Comparison of ENCODE assay signal across 9 cellular contexts in genomic region chr5:14450055-14450524, GRCh38.
DNase-seq lines count a peak whose midpoint lies in the region; ATAC-seq and TF ChIP-seq lines count a peak whose summit lies in the region.
"Had no signal": no experiment of that assay in that cellular context is flagged by ENCODE, and none has a peak within 500 bp of the region (broad histone marks: within the 10 kb centered on the region; RNA-seq: fewer than 3 reads in every experiment).

No MANE protein-coding gene starts in this region.

- H3K27me3 ChIP-seq in SK-N-SH (ENCODE audit: insufficient read depth): no peaks in the 10 kb centered on the region

- peaks cover 50 to 55% of the 10 kb centered on the region in 2 experiments for H3K36me3 ChIP-seq in SK-N-SH (replicated peaks in 1 of 2; ENCODE audit: control insufficient read depth in 1 of 2, insufficient read depth in 2 of 2, low read length in 1 of 2)

- H3K4me1 ChIP-seq in SK-N-SH (ENCODE audit: control insufficient read depth in 1 of 2, insufficient read depth in 2 of 2, low read depth in 1 of 2, low read length in 1 of 2): peaks cover 83 to 93% of the 10 kb centered on the region in 2 experiments

- POLR2A ChIA-PET in SK-N-SH (lab: Yijun Ruan, JAX): no interaction called here

- H3K27ac ChIP-seq in SK-N-SH (ENCODE audit: low read depth in 2 of 2, low read length in 1 of 2): peak overlapping the region; percentile 98 to 100

- CTCF ChIA-PET in SK-N-SH (lab: Yijun Ruan, JAX): interaction anchor here (0.6 to 1.5 kb wide), 6 partner anchors 8 to 199 kb away, joined by 3 to 4 read pairs (median 4); no protein-coding TSS in a partner anchor

- no peak overlapping the region for H2AFZ ChIP-seq in SK-N-SH (ENCODE audit: low read depth)

- peaks cover 25% of the 10 kb centered on the region for H4K20me1 ChIP-seq in SK-N-SH (ENCODE audit: insufficient read depth)

- H3F3A ChIP-seq in SK-N-SH (replicated peaks; ENCODE audit: insufficient read depth): peaks cover 75% of the 10 kb centered on the region

- no peaks in the 10 kb centered on the region for H3K9me3 ChIP-seq in SK-N-SH

- peak overlapping the region; percentile 80 for H3K9ac ChIP-seq in SK-N-SH

- peak; percentile 5 to 43; a peak in 1 of 4 replicates for TF ChIP-seq EP300 in SK-N-SH (IDR thresholded peaks at IDR 0.05; ENCODE audit: borderline replicate concordance in 1 of 2, low read depth in 1 of 2, low read length in 1 of 2)

- DNase-seq in G401 (ENCODE audit: low spot score) (peak; percentile 59), SK-N-SH (no peak), fibroblast of villous mesenchyme (ENCODE audit: low read depth) (peak; percentile 92), skeletal muscle cell (ENCODE audit: low read depth) (peak; percentile 89), NCI-H2107 treated with DMSO at 0.1 percent for 48 hours (lab: John Stamatoyannopoulos, UW; ENCODE audit: unreplicated experiment) (no peak)
- no peak for DNase-seq in stimulated activated CD4-positive, alpha-beta T cell treated with anti-CD3 and anti-CD28 coated beads, Interleukin-15, amount 100 ng/mL, for 24 hours
- DNase-seq: activated effector memory CD4-positive, alpha-beta T cell treated with anti-CD3 and anti-CD28 coated beads, Interleukin-2, amount 50 U/mL, for 16 hours had no signal

- H3K4me3 ChIP-seq in SK-N-SH (ENCODE audit: low read depth in 2 of 2, low read length in 1 of 2) (0 out of 4 replicates have a peak overlapping the region, but pooled peaks of 1 of the 2 experiments have one; percentile 5), fibroblast of villous mesenchyme (ENCODE audit: low read depth, low read length) (no peak overlapping the region), skeletal muscle cell (ENCODE audit: low read depth, low read length) (no peak overlapping the region)

- H3K79me2 ChIP-seq in SK-N-SH (ENCODE audit: insufficient read depth): peaks cover 93% of the 10 kb centered on the region

- ATAC-seq in GM21529 (IDR thresholded peaks at IDR 0.05; ENCODE audit: unreplicated experiment): no peak
- no peak for ATAC-seq in HG03139 (IDR thresholded peaks at IDR 0.05; ENCODE audit: unreplicated experiment)

- TF ChIP-seq CTCF in SK-N-SH (IDR thresholded peaks at IDR 0.05) (no peak), fibroblast of villous mesenchyme (IDR thresholded peaks at IDR 0.05; ENCODE audit: insufficient read depth, low read depth, low read length) (no peak)

- H3K4me2 ChIP-seq in SK-N-SH: peak overlapping the region; percentile 58

- no peak for TF ChIP-seq RAD21 in SK-N-SH (IDR thresholded peaks at IDR 0.05; ENCODE audit: low read length)

- no peaks in the 10 kb centered on the region for H3K9me2 ChIP-seq in SK-N-SH

- in situ Hi-C loops in G401 (cut with HindIII; ENCODE audit: low sequenced_read_pairs): no loop called here

- WGBS in SK-N-SH (ENCODE audit: low lambda C conversion rate): 30% methylated on average over 11 of the region's 11 CpGs

TF ChIP-seq in SK-N-SH, 30 proteins besides CTCF, POLR2A, EP300 and RAD21 (continues in another document):
- TF ChIP-seq MEF2A (IDR thresholded peaks at IDR 0.05; ENCODE audit: borderline replicate concordance, low read depth) (no peak), NRF1 (IDR thresholded peaks at IDR 0.05; ENCODE audit: low read depth, low read length) (no peak; the same call in 1 of the 2 replicates), USF2 (IDR thresholded peaks at IDR 0.05; ENCODE audit: borderline replicate concordance, low read depth, low read length) (no peak), FOXM1 (IDR thresholded peaks at IDR 0.05; ENCODE audit: low read depth) (no peak), EZH2phosphoT487 (IDR thresholded peaks at IDR 0.05; ENCODE audit: borderline replicate concordance, low read depth) (no peak), TAF1 (IDR thresholded peaks at IDR 0.05; ENCODE audit: borderline replicate concordance, low read depth, low read length) (no peak), FOSL2 (IDR thresholded peaks at IDR 0.05; ENCODE audit: borderline replicate concordance, low read depth) (peak; percentile 34; the same call in 1 of the 2 replicates), NFIC (IDR thresholded peaks at IDR 0.05; ENCODE audit: borderline replicate concordance) (no peak), MXI1 (IDR thresholded peaks at IDR 0.05; ENCODE audit: low read depth, low read length) (peak; percentile 73; the same call in 1 of the 2 replicates), IRF3 (IDR thresholded peaks at IDR 0.05; ENCODE audit: low read depth, low read length) (no peak), RCOR1 (IDR thresholded peaks at IDR 0.05; ENCODE audit: low read length) (no peak), USF1 (IDR thresholded peaks at IDR 0.05; ENCODE audit: borderline replicate concordance, low read depth) (peak; percentile 62; the same call in 1 of the 2 replicates), SMC3 (IDR thresholded peaks at IDR 0.05; ENCODE audit: low read depth, low read length) (no peak), REST (IDR thresholded peaks at IDR 0.05; ENCODE audit: low read depth, low read length) (no peak), YY1 (IDR thresholded peaks at IDR 0.05; ENCODE audit: low read depth) (no peak), GABPA (IDR thresholded peaks at IDR 0.05; ENCODE audit: low read depth) (no peak), CHD2 (IDR thresholded peaks at IDR 0.05; ENCODE audit: low read length, partially characterized antibody) (peak; percentile 44), TEAD4 (IDR thresholded peaks at IDR 0.05; ENCODE audit: borderline replicate concordance, insufficient read depth) (no peak), MAX (IDR thresholded peaks at IDR 0.05; ENCODE audit: low read depth) (peak; percentile 84), RFX5 (IDR thresholded peaks at IDR 0.05; ENCODE audit: low read length) (0 out of 2 replicates have a peak, but pooled peaks have one; percentile 22)

Comparison
In these comparisons a context has a peak if more than half of its experiments do, and no peak if none do; other contexts are left out.
1. DNase-seq: peak in G401 (single experiment), fibroblast of villous mesenchyme (single experiment) and skeletal muscle cell (single experiment); none in SK-N-SH (single experiment), NCI-H2107 treated with DMSO at 0.1 percent for 48 hours (single experiment) and stimulated activated CD4-positive, alpha-beta T cell treated with anti-CD3 and anti-CD28 coated beads, Interleukin-15, amount 100 ng/mL, for 24 hours (single experiment).